ENCODE assay signal across 6 cellular contexts in genomic region chr13:101811881-101812280, GRCh38.
"Had no signal": no experiment of that assay in that cellular context is flagged by ENCODE, and none has a peak within 500 bp of the region (broad histone marks: within the 10 kb centered on the region; RNA-seq: fewer than 3 reads in every experiment).

No MANE protein-coding gene starts in this region.

- H3K27ac ChIP-seq: HL-60 had no signal

- H3K4me3 ChIP-seq: K562 had no signal

- DNase-seq: IMR-90, KBM-7, KG1 had no signal

- ATAC-seq: HepG2, K562 had no signal
